8 cellular contexts compared by ENCODE assay signal in the genomic region with DNA sequence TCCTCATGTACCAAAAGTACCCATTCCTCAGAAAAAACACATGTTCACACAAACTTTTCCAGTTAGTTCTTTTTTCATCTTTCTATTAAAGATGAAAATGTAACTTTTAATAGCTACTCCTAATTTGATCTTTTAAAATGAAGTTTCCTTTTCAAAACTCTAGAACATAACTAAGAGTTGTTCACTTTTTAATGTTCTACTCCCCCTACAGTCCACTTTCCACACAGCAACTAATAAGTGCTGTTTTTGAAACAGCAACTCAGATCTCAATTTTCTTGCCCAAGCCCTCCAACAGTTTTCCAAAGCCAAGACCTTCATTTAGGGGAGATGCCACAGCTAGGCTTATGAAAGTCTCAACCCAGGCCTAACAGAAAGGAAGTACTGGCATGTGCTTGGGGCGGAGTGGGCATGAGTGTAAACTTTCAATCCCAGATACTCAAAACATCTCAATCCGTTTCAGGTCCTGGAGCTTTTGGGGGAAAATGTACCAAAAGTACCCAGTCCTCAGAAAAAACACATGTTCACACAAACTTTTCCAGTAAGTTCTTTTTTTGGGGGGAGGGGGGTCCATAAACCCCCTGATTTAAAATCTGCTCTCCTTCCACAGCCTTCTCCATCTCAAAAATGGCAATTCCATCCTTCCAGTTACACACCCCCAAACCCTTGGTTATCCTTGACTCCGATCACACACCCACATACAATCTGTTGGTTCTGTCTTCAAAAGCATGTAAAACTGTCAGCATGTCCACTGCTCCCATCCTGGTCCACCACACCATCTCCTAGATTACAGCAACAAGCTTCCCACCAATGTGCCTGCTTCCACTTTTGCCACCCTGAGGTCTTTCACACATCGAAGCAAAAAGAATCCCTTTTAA. TPM values are rescaled to one million over a fixed set of nuclear protein-coding genes. Genes with fewer than 3 reads are reported as not detected.
DNase-seq lines count a peak whose midpoint lies in the region; ATAC-seq, FAIRE-seq and TF ChIP-seq lines count a peak whose summit lies in the region.

No MANE protein-coding gene starts in this region.

- peak; percentile 73 for TF ChIP-seq CTCF in GM10248 (IDR thresholded peaks at IDR 0.05; ENCODE audit: control extremely low read depth, extremely low read depth, low read depth, missing control alignments)
- peak; percentile 25 to 63 (median 47) for TF ChIP-seq CTCF in ascending aorta (IDR thresholded peaks at IDR 0.05)
- TF ChIP-seq CTCF in keratinocyte (optimal IDR thresholded peaks at IDR 0.05 in 1 of 3, IDR thresholded peaks at IDR 0.05 in 1 of 3, conservative IDR thresholded peaks at IDR 0.05 in 1 of 3; ENCODE audit: extremely low read depth in 1 of 3, insufficient read depth in 2 of 3, low read length in 3 of 3), result peak; percentile 2 to 57 (median 54)
- TF ChIP-seq CTCF in upper lobe of left lung (IDR thresholded peaks at IDR 0.05), result peak; percentile 27 to 59 (median 49)

- H3K27me3 ChIP-seq in ascending aorta, result no peaks in the 10 kb centered on the region
- no peaks in the 10 kb centered on the region for H3K27me3 ChIP-seq in keratinocyte (ENCODE audit: control insufficient read depth, extremely low read depth, insufficient read depth, low read length)
- no peaks in the 10 kb centered on the region for H3K27me3 ChIP-seq in upper lobe of left lung
- H3K27me3 ChIP-seq in aorta (ENCODE audit: control insufficient read depth in 1 of 2, insufficient read depth in 2 of 2, low read length in 1 of 2), result no peaks in the 10 kb centered on the region

- no peaks in the 10 kb centered on the region for H3K9me1 ChIP-seq in keratinocyte (ENCODE audit: control insufficient read depth, extremely low read depth, insufficient read depth, low read length)

- H3K4me1 ChIP-seq in ascending aorta (peaks cover 9 to 25% of the 10 kb centered on the region in 2 donors), keratinocyte (ENCODE audit: control insufficient read depth, extremely low read depth, insufficient read depth, low read length) (peaks cover 36% of the 10 kb centered on the region), upper lobe of left lung (peaks cover 24 to 47% (median 36%) of the 10 kb centered on the region in 4 donors), aorta (ENCODE audit: control insufficient read depth in 1 of 2, insufficient read depth in 2 of 2, low read length in 2 of 2) (no peaks in the 10 kb centered on the region)

- no peak overlapping the region for H3K27ac ChIP-seq in ascending aorta
- peak overlapping the region; percentile 86 for H3K27ac ChIP-seq in keratinocyte (ENCODE audit: control insufficient read depth, insufficient read depth, low read length)
- H3K27ac ChIP-seq in upper lobe of left lung, result no peak overlapping the region
- no peak overlapping the region for H3K27ac ChIP-seq in aorta (ENCODE audit: low read depth in 1 of 2, low read length in 2 of 2)

- CTCF ChIA-PET in GM10248 (lab: Yijun Ruan, JAX), result interaction anchor here (0.6 to 6.9 kb wide), 41 partner anchors 8 to 410 kb away, joined by 3 to 138 read pairs (median 7); a partner anchor contains a TSS

- DNase-seq in Ammon's horn (ENCODE audit: low spot score), result peak; percentile 41
- peak; percentile 50 for DNase-seq in GM10248 (ENCODE audit: extremely low spot score)
- DNase-seq in NCI-H446 treated with DMSO at 0.1 percent for 48 hours (lab: John Stamatoyannopoulos, UW), result peak; percentile 7
- no peak for DNase-seq in ascending aorta (ENCODE audit: low spot score in 2 of 2)
- DNase-seq in keratinocyte (ENCODE audit: low read depth, low spot score), result no peak
- DNase-seq in upper lobe of left lung, result no peak
- no peak for DNase-seq in aorta

- WGBS in upper lobe of left lung, 2 donors, result 52 to 53% methylated on average over 4 of the region's 4 CpGs
- 35 to 50% methylated on average over 4 of the region's 4 CpGs for WGBS in aorta, 2 donors

- POLR2A ChIA-PET in GM10248 (lab: Yijun Ruan, JAX), result interaction anchor here (0.6 kb wide), 1 partner anchor 171 kb away, joined by 3 read pairs; no protein-coding TSS in a partner anchor

- H3K36me3 ChIP-seq in ascending aorta (peaks cover 11% of the 10 kb centered on the region in 2 donors), keratinocyte (ENCODE audit: control insufficient read depth in 2 of 2, extremely low read depth in 1 of 2, insufficient read depth in 2 of 2, low read length in 2 of 2) (peaks cover 9 to 14% of the 10 kb centered on the region in 2 experiments), upper lobe of left lung (peaks cover 0 to 11% (median 5%) of the 10 kb centered on the region in 4 donors), aorta (ENCODE audit: control insufficient read depth in 1 of 2, insufficient read depth in 2 of 2, low read length in 1 of 2) (no peaks in the 10 kb centered on the region)

- no peaks in the 10 kb centered on the region for H3K9me3 ChIP-seq in ascending aorta
- no peaks in the 10 kb centered on the region for H3K9me3 ChIP-seq in keratinocyte (ENCODE audit: control insufficient read depth, low read depth, low read length)
- H3K9me3 ChIP-seq in upper lobe of left lung, result no peaks in the 10 kb centered on the region
- H3K9me3 ChIP-seq in aorta (ENCODE audit: control insufficient read depth, low read length), result no peaks in the 10 kb centered on the region

- dilution Hi-C loops in keratinocyte (cut with MboI; ENCODE audit: extremely low pct_ligation_motif_present, low sequenced_read_pairs), result no loop called here

- FAIRE-seq in keratinocyte (lab: Jason Lieb, UNC), result peak; percentile 29

- H3K4me2 ChIP-seq in keratinocyte (ENCODE audit: control insufficient read depth, extremely low read depth, insufficient read depth, low read depth, low read length), result peak overlapping the region; percentile 97

- no peak for TF ChIP-seq EP300 in upper lobe of left lung (IDR thresholded peaks at IDR 0.05)

- H3K4me3 ChIP-seq in ascending aorta, result no peak overlapping the region
- H3K4me3 ChIP-seq in keratinocyte (ENCODE audit: control insufficient read depth in 2 of 3, extremely low read depth in 1 of 3, insufficient read depth in 2 of 3, low read depth in 1 of 3, low read length in 3 of 3), result peak overlapping the region; percentile 86 to 95 (median 86)
- H3K4me3 ChIP-seq in upper lobe of left lung, result no peak overlapping the region
- H3K4me3 ChIP-seq in aorta (ENCODE audit: low read length in 2 of 2), result no peak overlapping the region

- TF ChIP-seq POLR2A in upper lobe of left lung (IDR thresholded peaks at IDR 0.05), result no peak

- H3K9ac ChIP-seq in keratinocyte (ENCODE audit: control insufficient read depth, extremely low read depth, insufficient read depth, low read length), result peak overlapping the region; percentile 92

- H3K79me2 ChIP-seq in keratinocyte (ENCODE audit: control insufficient read depth, insufficient read depth, low read length), result peaks cover 69% of the 10 kb centered on the region

- H2AFZ ChIP-seq in keratinocyte (ENCODE audit: control insufficient read depth, low read length), result no peak overlapping the region

- ATAC-seq in upper lobe of left lung (ENCODE audit: low FRiP score in 2 of 2) (no peak), aorta (ENCODE audit: low FRiP score) (no peak), HG02973 (IDR thresholded peaks at IDR 0.05; ENCODE audit: unreplicated experiment) (no peak)

- intact Hi-C loops in ascending aorta (cut with DNase I), result loop anchor here (1.0 to 10.0 kb wide), 6 partner anchors 51 to 1421 kb away; a partner anchor contains a TSS
- intact Hi-C loops in aorta (cut with DNase I), result loop anchor here (2.0 to 10.0 kb wide), 2 partner anchors 51 to 299 kb away; a partner anchor contains a TSS

- peaks cover 4% of the 10 kb centered on the region for H4K20me1 ChIP-seq in keratinocyte (ENCODE audit: control insufficient read depth, extremely low read depth, insufficient read depth, low read length)

RNA-seq across cellular contexts. Expression of a gene that starts 2.0 kb away (rescaled TPM):
- 92.1 TPM for total RNA-seq in ascending aorta
- 222 to 357 TPM (median 301 TPM) in 3 replicates for polyA plus RNA-seq in keratinocyte
- 42.3 TPM for polyA plus RNA-seq in keratinocyte (2011; ENCODE audit: low read depth)
- 254 and 305 TPM in 2 replicates for polyA plus RNA-seq in keratinocyte (2011; cell fraction: cytosol; rRNA removed)
- 122 and 173 TPM in 2 replicates for polyA plus RNA-seq in keratinocyte (2011; cell fraction: nucleus; rRNA removed)
- polyA plus RNA-seq in keratinocyte (2012; ENCODE audit: low replicate concordance), result 135 and 295 TPM in 2 replicates
- polyA minus RNA-seq in keratinocyte, result 332 to 744 TPM (median 382 TPM) in 3 replicates
- 115 TPM for polyA minus RNA-seq in keratinocyte (2011; cell fraction: cytosol; rRNA and poly(A)+ RNA removed)
- polyA minus RNA-seq in keratinocyte (2011; cell fraction: nucleus; rRNA and poly(A)+ RNA removed), result 26.9 and 28.7 TPM in 2 replicates
- total RNA-seq in upper lobe of left lung, result 100 to 1,000 TPM in 5 of 6 donors, 10 to 100 TPM in 1; 75.4 to 143 (median 110) TPM
- 100 to 1,000 TPM; 121 to 150 TPM for total RNA-seq in aorta
- 100 to 1,000 TPM; 158 to 232 TPM for polyA plus RNA-seq in aorta

RNA-seq across cellular contexts. Expression of a gene that starts 10.2 kb away (rescaled TPM):
- total RNA-seq in ascending aorta, result 34.7 TPM
- polyA plus RNA-seq in keratinocyte, result 4.3 to 6.4 TPM (median 4.6 TPM) in 3 replicates
- 10.9 TPM for polyA plus RNA-seq in keratinocyte (2011; ENCODE audit: low read depth)
- polyA plus RNA-seq in keratinocyte (2011; cell fraction: cytosol; rRNA removed), result 2.8 and 5.9 TPM in 2 replicates
- 9.7 and 10.5 TPM in 2 replicates for polyA plus RNA-seq in keratinocyte (2011; cell fraction: nucleus; rRNA removed)
- 6.2 and 7.0 TPM in 2 replicates for polyA plus RNA-seq in keratinocyte (2012; ENCODE audit: low replicate concordance)
- polyA minus RNA-seq in keratinocyte, result 4.6 to 25.6 TPM (median 8.0 TPM) in 3 replicates
- polyA minus RNA-seq in keratinocyte (2011; cell fraction: cytosol; rRNA and poly(A)+ RNA removed), result 12.5 TPM
- polyA minus RNA-seq in keratinocyte (2011; cell fraction: nucleus; rRNA and poly(A)+ RNA removed), result 7.8 and 12.6 TPM in 2 replicates
- 10 to 100 TPM; 14.6 to 33.6 (median 23.2) TPM for total RNA-seq in upper lobe of left lung
- 10 to 100 TPM in 1 of 2 donors, 1 to 10 TPM in 1; 8.4 to 12.9 TPM for total RNA-seq in aorta
- polyA plus RNA-seq in aorta, result 10 to 100 TPM in 1 of 2 donors, 1 to 10 TPM in 1; 4.3 to 17.5 TPM

Comparison
In these comparisons a context has a peak if more than half of its experiments do, and no peak if none do; other contexts are left out.
1. DNase-seq: peak in Ammon's horn (single experiment), GM10248 (single experiment) and NCI-H446 treated with DMSO at 0.1 percent for 48 hours (single experiment); none in ascending aorta (0 of 2), keratinocyte (single experiment), upper lobe of left lung (0 of 2) and aorta (0 of 2).
2. H3K4me3 ChIP-seq: peak in keratinocyte (3 of 3); none in ascending aorta (0 of 2), upper lobe of left lung (0 of 4) and aorta (0 of 2).
3. Peak in every context shown above with its lines, with median percentiles within 50 percentile points of each other: CTCF ChIP-seq.